ENCODE assay signal across 15 cellular contexts in the genomic region with DNA sequence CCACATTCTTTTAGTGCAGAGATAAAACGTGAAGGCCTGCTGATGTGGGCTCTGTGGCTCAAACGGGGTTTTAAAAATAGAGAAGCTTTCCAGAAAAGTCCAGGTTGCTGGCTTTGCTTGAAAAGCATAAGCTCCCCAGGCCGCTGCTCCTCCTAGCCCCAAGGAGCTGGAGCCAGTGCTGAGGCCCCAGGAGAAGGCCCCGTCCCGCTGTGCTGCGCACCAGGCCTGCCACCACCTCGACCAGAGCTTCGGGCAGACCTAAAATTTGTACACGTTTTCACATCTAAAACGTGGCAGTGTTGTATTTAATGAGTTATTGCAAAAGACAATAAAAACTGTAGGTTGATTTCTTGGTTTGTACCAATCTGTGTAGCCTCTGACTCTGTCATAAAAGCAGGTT. TPM values are rescaled to one million over a fixed set of nuclear protein-coding genes. Genes with fewer than 3 reads are reported as not detected.
A peak's percentile ranks its signal among the peaks of the same experiment; 100 is the strongest.
DNase-seq lines count a peak whose midpoint lies in the region; ATAC-seq and TF ChIP-seq lines count a peak whose summit lies in the region.
"Had no signal": no experiment of that assay in that cellular context is flagged by ENCODE, and none has a peak within 500 bp of the region (broad histone marks: within the 10 kb centered on the region; RNA-seq: fewer than 3 reads in every experiment).

No MANE protein-coding gene starts in this region.

- H3F3A ChIP-seq in DOHH2 (ENCODE audit: control insufficient read depth, insufficient read depth) (peaks cover 38% of the 10 kb centered on the region), neural progenitor cell (ENCODE audit: low read depth) (peaks cover 8% of the 10 kb centered on the region)

- peaks cover 50% of the 10 kb centered on the region for H4K20me1 ChIP-seq in DOHH2 (ENCODE audit: control insufficient read depth, insufficient read depth, low read depth, low read length)
- H4K20me1 ChIP-seq in neural progenitor cell (ENCODE audit: low read depth), result peaks cover 45% of the 10 kb centered on the region

- peak overlapping the region; percentile 18 for H3K27ac Mint-ChIP-seq in neural progenitor cell

- H3K36me3 Mint-ChIP-seq in neural progenitor cell, result peaks cover 19% of the 10 kb centered on the region

- H3K36me3 ChIP-seq in DOHH2 (ENCODE audit: control insufficient read depth, low read length) (peaks cover 58% of the 10 kb centered on the region), neural progenitor cell (no peaks in the 10 kb centered on the region)
- H3K36me3 ChIP-seq: HAP-1, ovary had no signal

- peak overlapping the region; percentile 46 for H3K4me2 ChIP-seq in DOHH2 (ENCODE audit: low read length)
- H3K4me2 ChIP-seq in neural progenitor cell, result peak overlapping the region; percentile 29
- H3K4me2 ChIP-seq: PC-9 had no signal

- peaks cover 9% of the 10 kb centered on the region for H3K9me3 Mint-ChIP-seq in neural progenitor cell

- DNase-seq in NB4 (ENCODE audit: low read depth) (peak; percentile 12), caudate nucleus (lab: John Stamatoyannopoulos, UW) (no peak), neural progenitor cell (ENCODE audit: low spot score) (no peak), NCI-H2227 (lab: John Stamatoyannopoulos, UW; ENCODE audit: unreplicated experiment) (no peak), NCI-H2029 treated with DMSO at 0.1 percent for 48 hours (lab: John Stamatoyannopoulos, UW) (no peak), NCI-H2171 (lab: John Stamatoyannopoulos, UW) (no peak)
- DNase-seq: DMS53; NCI-H1930; ovary; PC-9; stimulated activated CD4-positive, alpha-beta T cell treated with anti-CD3 and anti-CD28 coated beads, Interleukin-2, amount 100 ng/mL, for 48 hours; T-helper 9 cell had no signal

- peak overlapping the region; percentile 11; the same call in 1 of the 2 replicates for H3K27ac ChIP-seq in DOHH2 (ENCODE audit: low read depth, low read length)
- peak overlapping the region; percentile 41 for H3K27ac ChIP-seq in caudate nucleus (ENCODE audit: low read depth, low read length)
- peak overlapping the region; percentile 23 for H3K27ac ChIP-seq in neural progenitor cell
- H3K27ac ChIP-seq: PC-9 had no signal

- no peaks in the 10 kb centered on the region for H3K27me3 ChIP-seq in DOHH2 (ENCODE audit: control insufficient read depth, low read length)
- no peaks in the 10 kb centered on the region for H3K27me3 ChIP-seq in neural progenitor cell
- H3K27me3 ChIP-seq: ovary had no signal

- no peaks in the 10 kb centered on the region for H3K27me3 Mint-ChIP-seq in neural progenitor cell (ENCODE audit: insufficient read depth, low read depth)

- peaks cover 96% of the 10 kb centered on the region for H3K4me1 ChIP-seq in DOHH2 (ENCODE audit: control insufficient read depth, low read length)
- peaks cover 53% of the 10 kb centered on the region for H3K4me1 ChIP-seq in neural progenitor cell

- TF ChIP-seq POLR2A in NB4 (IDR thresholded peaks at IDR 0.05; ENCODE audit: extremely low read depth, insufficient read length), result no peak

- no peak for ATAC-seq in HG02973 (IDR thresholded peaks at IDR 0.05; ENCODE audit: unreplicated experiment)

- H3K4me3 Mint-ChIP-seq in neural progenitor cell, result no peak overlapping the region

- no peaks in the 10 kb centered on the region for H3K9me2 ChIP-seq in DOHH2 (replicated peaks; ENCODE audit: control insufficient read depth, low read length)

- TF ChIP-seq CTCF in DOHH2 (IDR thresholded peaks at IDR 0.05; ENCODE audit: low read depth, low read length, poor library complexity, severe bottlenecking) (no peak), NB4 (IDR thresholded peaks at IDR 0.05; ENCODE audit: low read depth, low read length) (no peak), neural progenitor cell (IDR thresholded peaks at IDR 0.05) (no peak)

- no peak overlapping the region for H3K9ac ChIP-seq in neural progenitor cell

- H3K9me3 ChIP-seq in DOHH2 (ENCODE audit: control insufficient read depth, insufficient read depth, low read length), result no peaks in the 10 kb centered on the region
- H3K9me3 ChIP-seq in neural progenitor cell (ENCODE audit: low read depth), result no peaks in the 10 kb centered on the region
- H3K9me3 ChIP-seq: HAP-1, ovary had no signal

- no peak overlapping the region for H2AFZ ChIP-seq in neural progenitor cell (replicated peaks)
- H2AFZ ChIP-seq: PC-9 had no signal

- H3K4me1 Mint-ChIP-seq in neural progenitor cell, result peaks cover 21% of the 10 kb centered on the region

- H3K4me3 ChIP-seq in DOHH2 (ENCODE audit: low read length) (peak overlapping the region; percentile 39), NB4 (ENCODE audit: low read depth, low read length) (no peak overlapping the region), neural progenitor cell (no peak overlapping the region)
- H3K4me3 ChIP-seq: HAP-1, ovary, PC-9 had no signal

- H3K79me2 ChIP-seq in DOHH2 (ENCODE audit: control insufficient read depth, low read length) (peaks cover 99% of the 10 kb centered on the region), neural progenitor cell (ENCODE audit: low read depth) (peaks cover 97% of the 10 kb centered on the region)

RNA-seq across cellular contexts. Expression of a gene that starts 42.0 kb away (rescaled TPM):
- 60.6 and 75.0 TPM in 2 replicates for total RNA-seq in neural progenitor cell (ENCODE audit: low replicate concordance)
